12 cellular contexts compared by ENCODE assay signal in genomic region chr6:106883808-106884262, GRCh38.
DNase-seq lines count a peak whose midpoint lies in the region; ATAC-seq, FAIRE-seq and TF ChIP-seq lines count a peak whose summit lies in the region.
"Had no signal": no experiment of that assay in that cellular context is flagged by ENCODE, and none has a peak within 500 bp of the region (broad histone marks: within the 10 kb centered on the region; RNA-seq: fewer than 3 reads in every experiment).

No MANE protein-coding gene starts in this region.

- no peaks in the 10 kb centered on the region for H4K20me1 ChIP-seq in H9 (ENCODE audit: control insufficient read depth, insufficient read depth, insufficient read length)
- no peaks in the 10 kb centered on the region for H4K20me1 ChIP-seq in PC-3 (ENCODE audit: low read length)

- peak overlapping the region in 2 of 3 experiments; percentile 13 to 50; a peak in 2 of 7 replicates for H3K27ac Mint-ChIP-seq in H9
- H3K27ac Mint-ChIP-seq: activated T-helper 2 cell treated with anti-CD3 and anti-CD28 coated beads, Interferon-gamma antibody, Interleukin-2, Interleukin-4, amounts not matched to agents 10 μg/mL and 5 μg/mL and 100 μg/mL, durations not matched to agents 14 hours and 24 hours and 36 hours; CD8-positive, alpha-beta T cell had no signal

- no peaks in the 10 kb centered on the region for H3K27me3 Mint-ChIP-seq in H9 (ENCODE audit: low read depth)

- H3K79me2 ChIP-seq in H9 (ENCODE audit: insufficient read depth, low read length) (no peaks in the 10 kb centered on the region), PC-3 (ENCODE audit: low read length) (no peaks in the 10 kb centered on the region)

- no peak overlapping the region for H2BK120ac ChIP-seq in H9 (ENCODE audit: low read depth, low read length, poor library complexity, severe bottlenecking)

- no peaks in the 10 kb centered on the region for H3K27me3 ChIP-seq in H9 (ENCODE audit: insufficient read depth, low read length)
- H3K27me3 ChIP-seq in PC-3 (ENCODE audit: low read length) = no peaks in the 10 kb centered on the region

- no peak overlapping the region for H3K4me3 Mint-ChIP-seq in H9
- H3K4me3 Mint-ChIP-seq: CD8-positive, alpha-beta T cell had no signal

- no peaks in the 10 kb centered on the region for H3K9me3 ChIP-seq in A549
- no peaks in the 10 kb centered on the region for H3K9me3 ChIP-seq in H9 (ENCODE audit: control insufficient read depth, low read depth, low read length)
- no peaks in the 10 kb centered on the region for H3K9me3 ChIP-seq in PC-3 (ENCODE audit: low read length)

- H3K14ac ChIP-seq in H9 (ENCODE audit: insufficient read depth, low read length) = no peak overlapping the region

- no peaks in the 10 kb centered on the region for H3K9me2 ChIP-seq in PC-3 (replicated peaks; ENCODE audit: low read length)

- 60% methylated on average over 4 of the region's 4 CpGs for WGBS in A549 (ENCODE audit: missing lambda C conversion rate)
- WGBS in H9 (ENCODE audit: extremely low coverage, insufficient read length, low lambda C conversion rate) = no CpG with 5 or more reads among the region's 4 CpGs

- no peak overlapping the region for H2BK20ac ChIP-seq in H9 (ENCODE audit: low read depth, low read length, poor library complexity, severe bottlenecking)

- no peaks in the 10 kb centered on the region for H3K79me1 ChIP-seq in H9 (ENCODE audit: insufficient read depth, low read depth, low read length, poor library complexity, severe bottlenecking)

- H3K9me3 Mint-ChIP-seq in H9 = no peaks in the 10 kb centered on the region; a peak in 2 of 5 replicates
- H3K9me3 Mint-ChIP-seq: activated T-helper 2 cell treated with anti-CD3 and anti-CD28 coated beads, Interferon-gamma antibody, Interleukin-2, Interleukin-4, amounts not matched to agents 10 μg/mL and 5 μg/mL and 100 μg/mL, durations not matched to agents 14 hours and 24 hours and 36 hours; CD8-positive, alpha-beta T cell had no signal

- H4K91ac ChIP-seq in H9 (ENCODE audit: insufficient read length, low read depth, low read length) = no peak overlapping the region

- H2AK5ac ChIP-seq in H9 (ENCODE audit: insufficient read length, low read length) = no peak overlapping the region

- peak in 1 of 2 experiments; percentile 25; a peak in 2 of 5 replicates for TF ChIP-seq RAD21 in A549 (conservative IDR thresholded peaks at IDR 0.05 in 1 of 2, IDR thresholded peaks at IDR 0.05 in 1 of 2)

- ATAC-seq in A549 (peak; percentile 68 to 74; a peak in 4 of 6 replicates), PC-3 (no peak), GM21515 (IDR thresholded peaks at IDR 0.05; ENCODE audit: unreplicated experiment) (no peak)
- ATAC-seq: activated CD4-positive, CD25-positive, alpha-beta regulatory T cell treated with anti-CD3 and anti-CD28 coated beads, Interleukin-2, amount 50 U/mL, for 24 hours; CD8-positive, alpha-beta T cell had no signal

- H2BK12ac ChIP-seq in H9 (ENCODE audit: insufficient read length, low read depth, low read length) = no peak overlapping the region

- H3K9ac ChIP-seq in H9 (ENCODE audit: extremely low read depth, insufficient read length, low read length) (no peak overlapping the region), PC-3 (ENCODE audit: low read length) (no peak overlapping the region)

- H3K56ac ChIP-seq in H9 (ENCODE audit: insufficient read length, low read depth, low read length) = no peak overlapping the region

- H2AFZ ChIP-seq in H9 (ENCODE audit: low read length) = no peak overlapping the region
- H2AFZ ChIP-seq in PC-3 (ENCODE audit: low read length) = no peak overlapping the region

- peak in 1 of 2 experiments; percentile 35 for DNase-seq in A549 (ENCODE audit: low read depth in 1 of 2, low spot score in 1 of 2)
- DNase-seq in H9 = no peak
- peak; percentile 36 for DNase-seq in PC-3
- DNase-seq in erythroblast (lab: John Stamatoyannopoulos, UW) = peak; percentile 3 to 12
- DNase-seq in NCI-H128 (lab: John Stamatoyannopoulos, UW; ENCODE audit: unreplicated experiment) = no peak
- no peak for DNase-seq in SIG-M5 treated with dmso at 0.1 percent for 504 hours (lab: John Stamatoyannopoulos, UW; ENCODE audit: unreplicated experiment)
- no peak for DNase-seq in GM12891 (ENCODE audit: insufficient read length, low spot score)
- DNase-seq: CD8-positive, alpha-beta T cell had no signal

- H4K5ac ChIP-seq in H9 (ENCODE audit: insufficient read length, low read depth, low read length) = no peak overlapping the region

- no peak overlapping the region for H3K4ac ChIP-seq in H9 (ENCODE audit: low read depth, low read length)

- H2BK15ac ChIP-seq in H9 (ENCODE audit: low read depth, low read length) = no peak overlapping the region

- H2BK5ac ChIP-seq in H9 (ENCODE audit: insufficient read length, low read length) = no peak overlapping the region

- no peak overlapping the region for H4K8ac ChIP-seq in H9 (replicated peaks; ENCODE audit: insufficient read length, low read depth, low read length)

- TF ChIP-seq CTCF in A549 (IDR thresholded peaks at IDR 0.05) (no peak; the same call in 2 of the 3 replicates), H9 (conservative IDR thresholded peaks at IDR 0.05) (peak; percentile 50), PC-3 (conservative IDR thresholded peaks at IDR 0.05; ENCODE audit: low read depth, low read length) (peak; percentile 52)

- no peak overlapping the region for H3K18ac ChIP-seq in H9 (ENCODE audit: insufficient read length, low read depth, low read length)

- H3K4me1 Mint-ChIP-seq in H9 = peaks cover 56 to 58% of the 10 kb centered on the region in 2 experiments

- H3T11ph ChIP-seq in H9 (ENCODE audit: low read length) = no peak overlapping the region

- H3K4me3 ChIP-seq in A549 (no peak overlapping the region), PC-3 (ENCODE audit: low read length) (no peak overlapping the region)

- H3K36me3 ChIP-seq in PC-3 (ENCODE audit: low read depth, low read length) = no peaks in the 10 kb centered on the region

- H3K4me1 ChIP-seq in A549 (peaks cover 37% of the 10 kb centered on the region), H9 (ENCODE audit: insufficient read depth, low read length) (peaks cover 13% of the 10 kb centered on the region), PC-3 (ENCODE audit: insufficient read depth, low read length) (peaks cover 37% of the 10 kb centered on the region)

- H3K23me2 ChIP-seq in H9 (ENCODE audit: insufficient read length, low read depth, low read length, poor library complexity, severe bottlenecking) = no peaks in the 10 kb centered on the region

- FAIRE-seq in A549 (lab: Jason Lieb, UNC) (no peak), GM12891 (lab: Jason Lieb, UNC) (no peak)
- FAIRE-seq: endothelial cell of umbilical vein had no signal

- POLR2A ChIA-PET in A549 (lab: Yijun Ruan, JAX) = no interaction called here
- POLR2A ChIA-PET in PC-3 (lab: Charles Lee; ENCODE audit: unreplicated experiment) = no interaction called here

- no TSS peak for BruUV-seq in PC-3 (replicated peaks; lab: Mats Ljungman, UMichigan)

- H3F3A ChIP-seq in PC-3 (ENCODE audit: low read length, unreplicated experiment) = no peaks in the 10 kb centered on the region

- H3K36me3 Mint-ChIP-seq in H9 (ENCODE audit: insufficient read depth in 1 of 3, low read depth in 3 of 3) = peaks cover 0 to 2% (median 0%) of the 10 kb centered on the region in 3 experiments; a peak in 2 of 7 replicates
- H3K36me3 Mint-ChIP-seq: CD8-positive, alpha-beta T cell had no signal

- TF ChIP-seq EP300 in A549 (IDR thresholded peaks at IDR 0.05) = no peak

- no peak overlapping the region for H3K23ac ChIP-seq in H9 (ENCODE audit: insufficient read length, low read depth, low read length)

- peak overlapping the region in 1 of 2 experiments; percentile 62; a peak in 3 of 6 replicates for H3K27ac ChIP-seq in A549
- H3K27ac ChIP-seq in H9 (ENCODE audit: insufficient read length, low read depth, low read length) = no peak overlapping the region
- no peak overlapping the region for H3K27ac ChIP-seq in PC-3 (ENCODE audit: low read length)

- no peak overlapping the region for H3K4me2 ChIP-seq in A549
- no peak overlapping the region for H3K4me2 ChIP-seq in H9 (ENCODE audit: insufficient read depth, insufficient read length, low read length)
- H3K4me2 ChIP-seq in PC-3 (ENCODE audit: low read length) = no peak overlapping the region

- intact Hi-C loops in PC-3 (cut with micrococcal nuclease) = no loop called here

- CTCF ChIA-PET in A549 (lab: Yijun Ruan, JAX) (no interaction called here), PC-3 (lab: Charles Lee) (interaction anchor here (0.5 kb wide), 1 partner anchor 198 kb away, joined by 5 read pairs; no protein-coding TSS in a partner anchor)

- TF ChIP-seq POLR2A in A549 (IDR thresholded peaks at IDR 0.05; ENCODE audit: low read length) (no peak), erythroblast (IDR thresholded peaks at IDR 0.05; ENCODE audit: low read length) (no peak), GM12891 (IDR thresholded peaks at IDR 0.05; ENCODE audit: low read depth, low read length) (no peak)

TF ChIP-seq in A549, 52 proteins besides CTCF, POLR2A, EP300 and RAD21:
- no peak for TF ChIP-seq TP53 (CRISPR knock-in tag; IDR thresholded peaks at IDR 0.05)
- TF ChIP-seq RARB (CRISPR knock-in tag; IDR thresholded peaks at IDR 0.05) = no peak
- no peak for TF ChIP-seq SREBF2 (IDR thresholded peaks at IDR 0.05)
- no peak for TF ChIP-seq NFE2L2 (conservative IDR thresholded peaks at IDR 0.05; ENCODE audit: low read length)
TF ChIP-seq in A549: peak in this region for 0.

TF ChIP-seq in GM12891, 5 proteins besides CTCF, POLR2A, EP300 and RAD21:
- TF ChIP-seq POU2F2 (IDR thresholded peaks at IDR 0.05; ENCODE audit: low read depth, low read length) (no peak), SPI1 (IDR thresholded peaks at IDR 0.05; ENCODE audit: low read depth, low read length) (no peak), TAF1 (IDR thresholded peaks at IDR 0.05; ENCODE audit: low read depth, low read length) (no peak), POLR2AphosphoS5 (IDR thresholded peaks at IDR 0.05; ENCODE audit: low read depth, low read length) (no peak), PAX5 (IDR thresholded peaks at IDR 0.05; ENCODE audit: insufficient read depth, low read length, severe bottlenecking) (no peak)

Comparison
In these comparisons a context has a peak if more than half of its experiments do, and no peak if none do; other contexts are left out.
1. ATAC-seq: peak in A549 (2 of 2); none in PC-3 (single experiment) and GM21515 (single experiment).
2. DNase-seq: peak in PC-3 (single experiment) and erythroblast (2 of 2); none in H9 (single experiment), NCI-H128 (single experiment), SIG-M5 treated with dmso at 0.1 percent for 504 hours (single experiment) and GM12891 (single experiment).